In genomic region chr11:74472030-74472429, GRCh38 we compare ENCODE assay signal across 24 cellular contexts. TPM values are rescaled to one million over a fixed set of nuclear protein-coding genes. Genes with fewer than 3 reads are reported as not detected.
"Had no signal": no experiment of that assay in that cellular context is flagged by ENCODE, and none has a peak within 500 bp of the region (broad histone marks: within the 10 kb centered on the region; RNA-seq: fewer than 3 reads in every experiment).

No MANE protein-coding gene starts in this region.

- H3K27ac Mint-ChIP-seq: activated naive CD4-positive, alpha-beta T cell treated with anti-CD3 and anti-CD28 coated beads, Interleukin-2, amount 10 ng/mL, durations not matched to agents 7 days and 5 days; activated T-cell treated with anti-CD3 and anti-CD28 coated beads, Interleukin-2, amount 50 U/mL, for 72 hours; endodermal cell; nephron; type B pancreatic cell had no signal

- H3K4me3 ChIP-seq: esophagus squamous epithelium, left lung, lower lobe of right lung, right lobe of liver, uterus had no signal

- H3K36me3 Mint-ChIP-seq: activated naive CD4-positive, alpha-beta T cell treated with anti-CD3 and anti-CD28 coated beads, Interleukin-2, amount 10 ng/mL, durations not matched to agents 7 days and 5 days; type B pancreatic cell had no signal

- H3K4me3 Mint-ChIP-seq: activated naive CD4-positive, alpha-beta T cell treated with anti-CD3 and anti-CD28 coated beads, Interleukin-2, amount 10 ng/mL, durations not matched to agents 7 days and 5 days; activated T-cell treated with anti-CD3 and anti-CD28 coated beads, Interleukin-2, amount 50 U/mL, for 72 hours; endodermal cell; nephron; stimulated activated naive CD8-positive, alpha-beta T cell treated with anti-CD3 and anti-CD28 coated beads, Interleukin-15, Interleukin-2, amounts not matched to agents 100 ng/mL and 50 ng/mL, for 24 hours; type B pancreatic cell had no signal

- DNase-seq: activated CD4-positive, alpha-beta T cell treated with anti-CD3 and anti-CD28 coated beads for 4 hours; activated CD4-positive, alpha-beta T cell treated with anti-CD3 and anti-CD28 coated beads, Interleukin-2, amount 50 U/mL, for 48 hours; activated CD4-positive, CD25-positive, alpha-beta regulatory T cell; activated effector memory CD4-positive, alpha-beta T cell treated with Interleukin-2 at 50 U/mL for 16 hours; activated naive CD4-positive, alpha-beta T cell treated with anti-CD3 and anti-CD28 coated beads, Interleukin-2, amount 10 ng/mL, durations not matched to agents 7 days and 5 days; activated T-cell treated with anti-CD3 and anti-CD28 coated beads for 4 hours; activated T-cell treated with anti-CD3 and anti-CD28 coated beads, Interleukin-2, amount 50 U/mL, for 72 hours; amygdala; central memory CD4-positive, alpha-beta T cell; endodermal cell; esophagus squamous epithelium; foreskin melanocyte; kidney glomerular epithelial cell; left lung; lower lobe of right lung; mesenchymal stem cell; right lobe of liver; stimulated activated CD4-positive, alpha-beta T cell treated with anti-CD3 and anti-CD28 coated beads, Interleukin-2, amount 100 ng/mL, for 48 hours; substantia nigra; uterus had no signal

- ATAC-seq: left lung, lower lobe of right lung, right lobe of liver had no signal

- H3K9me3 Mint-ChIP-seq: activated naive CD4-positive, alpha-beta T cell treated with anti-CD3 and anti-CD28 coated beads, Interleukin-2, amount 10 ng/mL, durations not matched to agents 7 days and 5 days; activated T-cell treated with anti-CD3 and anti-CD28 coated beads, Interleukin-2, amount 50 U/mL, for 72 hours; endodermal cell; nephron; stimulated activated naive CD8-positive, alpha-beta T cell treated with anti-CD3 and anti-CD28 coated beads, Interleukin-15, Interleukin-2, amounts not matched to agents 100 ng/mL and 50 ng/mL, for 24 hours; type B pancreatic cell had no signal

RNA-seq across cellular contexts. Expression of gene KCNE3, which starts 4.7 kb away (rescaled TPM):
- total RNA-seq: activated T-cell treated with anti-CD3 and anti-CD28 coated beads, Interleukin-2, amount 50 U/mL, for 72 hours; T-helper 1 cell treated with Interleukin-12 subunit alpha and Interleukin-12 subunit beta and Interleukin-4 antibody, amounts not matched to agents 30 ng/mL and 1 ng/mL, for 36 hours had no signal
